ENCODE assay signal across 8 cellular contexts in the genomic region with DNA sequence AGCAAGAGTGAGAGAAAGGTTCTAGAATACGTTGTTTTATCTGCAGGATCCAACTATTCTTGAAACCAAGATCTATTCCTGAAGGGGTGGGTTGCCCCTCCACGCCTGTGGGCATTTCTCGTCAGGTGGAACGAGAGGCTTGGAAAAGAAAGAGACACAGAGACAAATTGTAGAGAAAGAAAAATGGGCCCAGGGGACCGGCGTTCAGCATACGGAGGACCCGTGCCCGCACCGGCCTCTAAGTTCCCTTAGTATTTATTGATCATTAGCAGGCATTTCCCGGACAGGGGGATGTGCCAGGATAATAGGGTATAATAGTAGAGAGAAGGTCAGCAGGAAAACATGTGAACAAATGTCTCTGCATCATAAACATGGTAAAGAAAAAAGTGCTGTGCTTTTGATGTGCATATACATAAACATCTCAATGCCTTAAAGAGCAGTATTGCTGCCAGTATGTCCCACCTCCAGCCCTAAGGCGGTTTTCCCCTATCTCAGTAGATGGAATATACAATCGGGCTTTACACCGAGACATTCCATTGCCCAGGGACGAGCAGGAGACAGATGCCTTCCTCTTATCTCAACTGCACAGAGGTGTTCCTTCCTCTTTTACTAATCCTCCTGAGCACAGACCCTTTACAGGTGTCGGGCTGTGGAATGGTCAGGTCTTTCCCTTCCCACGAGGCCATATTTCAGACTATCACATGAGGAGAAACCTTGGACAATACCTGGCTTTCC. TPM values are rescaled to one million over a fixed set of nuclear protein-coding genes. Genes with fewer than 3 reads are reported as not detected.
A peak's percentile ranks its signal among the peaks of the same experiment; 100 is the strongest.
DNase-seq lines count a peak whose midpoint lies in the region; ATAC-seq and TF ChIP-seq lines count a peak whose summit lies in the region.
"Not testable (repeated sequence)": the region's sequence is repeated elsewhere in the genome, so short reads cannot be mapped to it uniquely, and the experiment has no call there.
"Had no signal": no experiment of that assay in that cellular context is flagged by ENCODE, and none has a peak within 500 bp of the region (broad histone marks: within the 10 kb centered on the region; RNA-seq: fewer than 3 reads in every experiment).

No MANE protein-coding gene starts in this region.

- not testable (repeated sequence) for H3K27me3 ChIP-seq in SU-DHL-6 (ENCODE audit: low read length); naive thymus-derived CD4-positive, alpha-beta T cell (ENCODE audit: control insufficient read depth in 2 of 2, insufficient read depth in 2 of 2, low read length in 2 of 2)

- peak overlapping the region; percentile 92 for H3K4me3 Mint-ChIP-seq in activated T-helper 17 cell treated with anti-CD3 and anti-CD28 coated beads, Interleukin-2, amount 50 U/mL, for 72 hours
- peak overlapping the region; percentile 72 to 100 (median 96) for H3K4me3 Mint-ChIP-seq in naive thymus-derived CD4-positive, alpha-beta T cell
- peak overlapping the region; percentile 96 for H3K4me3 Mint-ChIP-seq in type B pancreatic cell

- not testable (repeated sequence) for ATAC-seq in activated T-helper 17 cell treated with anti-CD3 and anti-CD28 coated beads, Interleukin-2, amount 50 U/mL, for 72 hours (replicated peaks); naive thymus-derived CD4-positive, alpha-beta T cell

- H3K9ac ChIP-seq in ES-I3 (ENCODE audit: low read depth, low read length) (peak overlapping the region; percentile 32), SU-DHL-6 (ENCODE audit: low read length) (peak overlapping the region; percentile 87; the same call in 1 of the 2 replicates)

- H3K4me1 ChIP-seq in ES-I3 (ENCODE audit: insufficient read depth, low read length), result peaks cover 15% of the 10 kb centered on the region; the same call in 1 of the 2 replicates
- peaks cover 12 to 19% of the 10 kb centered on the region in 2 donors for H3K4me1 ChIP-seq in naive thymus-derived CD4-positive, alpha-beta T cell (ENCODE audit: control insufficient read depth in 2 of 2, insufficient read depth in 2 of 2, low read length in 2 of 2)

- TF ChIP-seq CTCF in SU-DHL-6 (IDR thresholded peaks at IDR 0.05; ENCODE audit: insufficient read depth, low read length, poor library complexity, severe bottlenecking); type B pancreatic cell (conservative IDR thresholded peaks at IDR 0.05): not testable (repeated sequence)

- H3K4me3 ChIP-seq in SU-DHL-6 (ENCODE audit: insufficient read depth, low read length, poor library complexity, severe bottlenecking); naive thymus-derived CD4-positive, alpha-beta T cell (ENCODE audit: low read length): not testable (repeated sequence)

- H3K27ac Mint-ChIP-seq in activated T-helper 17 cell treated with anti-CD3 and anti-CD28 coated beads, Interleukin-2, amount 50 U/mL, for 72 hours, result peak overlapping the region; percentile 98
- peak overlapping the region; percentile 72 to 98 (median 92) for H3K27ac Mint-ChIP-seq in naive thymus-derived CD4-positive, alpha-beta T cell
- H3K27ac Mint-ChIP-seq in type B pancreatic cell, result peak overlapping the region; percentile 98

- H3K9me2 ChIP-seq in SU-DHL-6 (replicated peaks; ENCODE audit: insufficient read depth, low read length), result not testable (repeated sequence)

- CTCF ChIA-PET in naive thymus-derived CD4-positive, alpha-beta T cell (lab: Charles Lee), result not testable (repeated sequence)

- H3K36me3 ChIP-seq in ES-I3 (ENCODE audit: insufficient read depth, low read length) (peaks cover 11% of the 10 kb centered on the region), SU-DHL-6 (ENCODE audit: low read length) (peaks cover 18% of the 10 kb centered on the region)
- peaks cover 4 to 18% (median 4%) of the 10 kb centered on the region in 3 experiments for H3K36me3 ChIP-seq in naive thymus-derived CD4-positive, alpha-beta T cell (ENCODE audit: control insufficient read depth in 2 of 3, insufficient read depth in 3 of 3, low read length in 3 of 3)

- H3K9me3 ChIP-seq in ES-I3 (ENCODE audit: control insufficient read depth, insufficient read depth, low read length); SU-DHL-6 (ENCODE audit: insufficient read depth, low read length); naive thymus-derived CD4-positive, alpha-beta T cell (ENCODE audit: control insufficient read depth in 2 of 3, low read length in 3 of 3): not testable (repeated sequence)

- H2AFZ ChIP-seq in SU-DHL-6 (ENCODE audit: low read depth, low read length, severe bottlenecking), result not testable (repeated sequence)

- H3K4me2 ChIP-seq in SU-DHL-6 (ENCODE audit: low read depth, low read length, poor library complexity, severe bottlenecking), result peak overlapping the region; percentile 86

- H3K4me1 Mint-ChIP-seq in activated T-helper 17 cell treated with anti-CD3 and anti-CD28 coated beads, Interleukin-2, amount 50 U/mL, for 72 hours, result peaks cover 18% of the 10 kb centered on the region
- H3K4me1 Mint-ChIP-seq in naive thymus-derived CD4-positive, alpha-beta T cell, result peaks cover 16 to 53% (median 45%) of the 10 kb centered on the region in 7 donors
- H3K4me1 Mint-ChIP-seq in type B pancreatic cell (ENCODE audit: unreplicated experiment), result peaks cover 39% of the 10 kb centered on the region

- not testable (repeated sequence) for H3K9me3 Mint-ChIP-seq in activated T-helper 17 cell treated with anti-CD3 and anti-CD28 coated beads, Interleukin-2, amount 50 U/mL, for 72 hours; naive thymus-derived CD4-positive, alpha-beta T cell; type B pancreatic cell

- H4K20me1 ChIP-seq in SU-DHL-6 (ENCODE audit: low read depth, low read length), result not testable (repeated sequence)

- not testable (repeated sequence) for H3K27ac ChIP-seq in SU-DHL-6 (ENCODE audit: low read depth, low read length)
- H3K27ac ChIP-seq in epithelial cell of prostate, result peak overlapping the region; percentile 89
- peak overlapping the region; percentile 94 for H3K27ac ChIP-seq in naive thymus-derived CD4-positive, alpha-beta T cell (ENCODE audit: low read depth, low read length)

- H3F3A ChIP-seq in SU-DHL-6 (ENCODE audit: insufficient read depth), result not testable (repeated sequence)

- intact Hi-C loops in naive thymus-derived CD4-positive, alpha-beta T cell (cut with micrococcal nuclease), result loop anchor here (5.0 to 10.0 kb wide), 5 partner anchors 416 to 961 kb away; a partner anchor contains a TSS

- POLR2A ChIA-PET in naive thymus-derived CD4-positive, alpha-beta T cell (lab: Charles Lee), result not testable (repeated sequence)

- not testable (repeated sequence) for H3K27me3 Mint-ChIP-seq in activated T-helper 17 cell treated with anti-CD3 and anti-CD28 coated beads, Interleukin-2, amount 50 U/mL, for 72 hours; naive thymus-derived CD4-positive, alpha-beta T cell; type B pancreatic cell

- H3K36me3 Mint-ChIP-seq in activated T-helper 17 cell treated with anti-CD3 and anti-CD28 coated beads, Interleukin-2, amount 50 U/mL, for 72 hours (ENCODE audit: low read depth), result peaks cover 38% of the 10 kb centered on the region
- H3K36me3 Mint-ChIP-seq in naive thymus-derived CD4-positive, alpha-beta T cell, result peaks cover 3 to 19% (median 18%) of the 10 kb centered on the region in 5 donors
- peaks cover 18% of the 10 kb centered on the region for H3K36me3 Mint-ChIP-seq in type B pancreatic cell

- H3K79me2 ChIP-seq in SU-DHL-6 (ENCODE audit: insufficient read depth, low read length), result peaks cover 14% of the 10 kb centered on the region

- not testable (repeated sequence) for DNase-seq in epithelial cell of prostate (ENCODE audit: low read depth, low spot score); naive thymus-derived CD4-positive, alpha-beta T cell; type B pancreatic cell (ENCODE audit: extremely low spot score, unreplicated experiment)

RNA-seq across cellular contexts. Expression of a gene that starts 1.7 kb away (rescaled TPM):
- 10 to 100 TPM; 65.3 to 78.9 TPM for total RNA-seq in activated T-helper 17 cell treated with anti-CD3 and anti-CD28 coated beads, Interleukin-2, amount 50 U/mL, for 72 hours
- 10 to 100 TPM; 29.5 to 65.5 (median 46.1) TPM for total RNA-seq in naive thymus-derived CD4-positive, alpha-beta T cell
- polyA plus RNA-seq in naive thymus-derived CD4-positive, alpha-beta T cell, result 10 to 100 TPM; 54.7 to 75.8 TPM
- total RNA-seq in type B pancreatic cell (ENCODE audit: low replicate concordance), result 63.2 and 75.2 TPM in 2 replicates

RNA-seq across cellular contexts. Expression of a gene that starts 20.3 kb away (rescaled TPM):
- total RNA-seq in activated T-helper 17 cell treated with anti-CD3 and anti-CD28 coated beads, Interleukin-2, amount 50 U/mL, for 72 hours, result under 1 TPM in 1 of 2 donors, not detected in 1; 0.64 TPM
- total RNA-seq in naive thymus-derived CD4-positive, alpha-beta T cell, result 1 to 10 TPM in 1 of 5 experiments, under 1 TPM in 1, not detected in 3; 0.12 to 2.8 TPM
- not detected for polyA plus RNA-seq in naive thymus-derived CD4-positive, alpha-beta T cell
- 5.0 and 7.4 TPM in 2 replicates for total RNA-seq in type B pancreatic cell (ENCODE audit: low replicate concordance)
- total RNA-seq: right lobe of liver had no signal

RNA-seq across cellular contexts. Expression of a gene that starts 23.4 kb away (rescaled TPM):
- 1 to 10 TPM; 1.0 to 3.8 TPM for total RNA-seq in activated T-helper 17 cell treated with anti-CD3 and anti-CD28 coated beads, Interleukin-2, amount 50 U/mL, for 72 hours
- 1 to 10 TPM in 2 of 5 experiments, under 1 TPM in 3; 0.27 to 2.2 (median 0.93) TPM for total RNA-seq in naive thymus-derived CD4-positive, alpha-beta T cell
- under 1 TPM in 1 of 2 donors, not detected in 1; 0.61 TPM for polyA plus RNA-seq in naive thymus-derived CD4-positive, alpha-beta T cell
- total RNA-seq in type B pancreatic cell (ENCODE audit: low replicate concordance), result 0.57 and 1.0 TPM in 2 replicates

RNA-seq across cellular contexts. Expression of a gene that starts 34.3 kb away (rescaled TPM):
- total RNA-seq in activated T-helper 17 cell treated with anti-CD3 and anti-CD28 coated beads, Interleukin-2, amount 50 U/mL, for 72 hours, result not detected
- total RNA-seq in naive thymus-derived CD4-positive, alpha-beta T cell, result 10 to 100 TPM in 1 of 5 experiments, 1 to 10 TPM in 1, under 1 TPM in 1, not detected in 2; 0.22 to 24.6 (median 3.2) TPM
- polyA plus RNA-seq in naive thymus-derived CD4-positive, alpha-beta T cell, result not detected
- total RNA-seq in type B pancreatic cell (ENCODE audit: low replicate concordance), result 0.46 and 2.6 TPM in 2 replicates

RNA-seq across cellular contexts. Expression of a gene that starts 47.8 kb away (rescaled TPM):
- total RNA-seq in activated T-helper 17 cell treated with anti-CD3 and anti-CD28 coated beads, Interleukin-2, amount 50 U/mL, for 72 hours, result not detected
- total RNA-seq in naive thymus-derived CD4-positive, alpha-beta T cell, result 10 to 100 TPM in 1 of 5 experiments, 1 to 10 TPM in 1, under 1 TPM in 1, not detected in 2; 0.22 to 11.9 (median 1.5) TPM
- polyA plus RNA-seq in naive thymus-derived CD4-positive, alpha-beta T cell, result not detected
- total RNA-seq in type B pancreatic cell (ENCODE audit: low replicate concordance), result 21.4 and 93.8 TPM in 2 replicates
- total RNA-seq: T-helper 2 cell treated with Interferon-gamma antibody and Interleukin-4, amounts not matched to agents 100 ng/mL and 5 ng/mL, for 36 hours had no signal
